Comparison of ENCODE assay signal across 1 cellular context in the genomic region with DNA sequence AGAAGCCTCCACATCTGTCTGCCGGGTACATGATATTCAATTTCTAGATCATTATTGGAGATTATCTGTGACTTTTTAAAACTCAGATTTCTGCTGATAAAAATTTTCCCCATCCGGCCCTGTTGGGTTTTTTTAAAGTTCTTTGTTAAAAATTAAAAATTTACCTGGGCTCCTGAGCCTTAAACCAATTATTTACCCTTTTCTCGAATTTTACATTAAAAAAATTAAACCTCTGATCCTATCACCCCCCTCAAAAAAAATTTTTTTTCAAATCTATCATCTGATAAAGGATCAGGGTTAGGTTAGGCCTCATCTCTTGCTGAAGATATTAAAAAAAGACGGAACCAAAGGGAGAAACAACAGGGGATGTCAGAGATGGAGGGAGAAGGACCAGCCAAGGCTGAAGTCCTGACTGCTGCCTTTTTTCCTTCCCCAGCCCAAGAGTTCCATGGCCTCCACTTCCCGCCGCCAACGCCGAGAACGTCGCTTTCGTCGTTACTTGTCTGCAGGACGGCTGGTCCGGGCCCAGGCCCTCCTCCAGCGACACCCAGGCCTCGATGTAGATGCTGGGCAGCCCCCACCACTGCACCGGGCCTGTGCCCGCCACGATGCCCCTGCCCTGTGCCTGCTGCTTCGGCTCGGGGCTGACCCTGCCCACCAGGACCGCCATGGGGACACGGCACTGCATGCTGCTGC.
TF ChIP-seq lines count a peak whose summit lies in the region.

No MANE protein-coding gene starts in this region.

TF ChIP-seq in K562, 482 proteins besides CTCF, POLR2A, EP300 and RAD21 (continued from another document and continues in another):
- TF ChIP-seq, protein P1, sequence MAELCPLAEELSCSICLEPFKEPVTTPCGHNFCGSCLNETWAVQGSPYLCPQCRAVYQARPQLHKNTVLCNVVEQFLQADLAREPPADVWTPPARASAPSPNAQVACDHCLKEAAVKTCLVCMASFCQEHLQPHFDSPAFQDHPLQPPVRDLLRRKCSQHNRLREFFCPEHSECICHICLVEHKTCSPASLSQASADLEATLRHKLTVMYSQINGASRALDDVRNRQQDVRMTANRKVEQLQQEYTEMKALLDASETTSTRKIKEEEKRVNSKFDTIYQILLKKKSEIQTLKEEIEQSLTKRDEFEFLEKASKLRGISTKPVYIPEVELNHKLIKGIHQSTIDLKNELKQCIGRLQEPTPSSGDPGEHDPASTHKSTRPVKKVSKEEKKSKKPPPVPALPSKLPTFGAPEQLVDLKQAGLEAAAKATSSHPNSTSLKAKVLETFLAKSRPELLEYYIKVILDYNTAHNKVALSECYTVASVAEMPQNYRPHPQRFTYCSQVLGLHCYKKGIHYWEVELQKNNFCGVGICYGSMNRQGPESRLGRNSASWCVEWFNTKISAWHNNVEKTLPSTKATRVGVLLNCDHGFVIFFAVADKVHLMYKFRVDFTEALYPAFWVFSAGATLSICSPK (IDR thresholded peaks at IDR 0.05; ENCODE audit: borderline replicate concordance), result no peak
- TF ChIP-seq, protein P2, sequence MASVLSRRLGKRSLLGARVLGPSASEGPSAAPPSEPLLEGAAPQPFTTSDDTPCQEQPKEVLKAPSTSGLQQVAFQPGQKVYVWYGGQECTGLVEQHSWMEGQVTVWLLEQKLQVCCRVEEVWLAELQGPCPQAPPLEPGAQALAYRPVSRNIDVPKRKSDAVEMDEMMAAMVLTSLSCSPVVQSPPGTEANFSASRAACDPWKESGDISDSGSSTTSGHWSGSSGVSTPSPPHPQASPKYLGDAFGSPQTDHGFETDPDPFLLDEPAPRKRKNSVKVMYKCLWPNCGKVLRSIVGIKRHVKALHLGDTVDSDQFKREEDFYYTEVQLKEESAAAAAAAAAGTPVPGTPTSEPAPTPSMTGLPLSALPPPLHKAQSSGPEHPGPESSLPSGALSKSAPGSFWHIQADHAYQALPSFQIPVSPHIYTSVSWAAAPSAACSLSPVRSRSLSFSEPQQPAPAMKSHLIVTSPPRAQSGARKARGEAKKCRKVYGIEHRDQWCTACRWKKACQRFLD (CRISPR knock-in tag; IDR thresholded peaks at IDR 0.05), result 0 out of 2 replicates have a peak, but pooled peaks have one; percentile 52
- TF ChIP-seq ATF1 (CRISPR knock-in tag; IDR thresholded peaks at IDR 0.05) (no peak), ATF1 (tag; IDR thresholded peaks at IDR 0.05) (peak; percentile 68; the same call in 1 of the 2 replicates), NRF1 (conservative IDR thresholded peaks at IDR 0.05 in 1 of 2, IDR thresholded peaks at IDR 0.05 in 1 of 2) (peak; percentile 16 to 22; a peak in 3 of 4 replicates), MTA3 (IDR thresholded peaks at IDR 0.05; ENCODE audit: borderline replicate concordance) (no peak; the same call in 1 of the 2 replicates), MECOM (CRISPR knock-in tag; IDR thresholded peaks at IDR 0.05) (peak; percentile 60), CXXC5 (CRISPR knock-in tag; IDR thresholded peaks at IDR 0.05) (peak; percentile 44), MCM7 (IDR thresholded peaks at IDR 0.05) (no peak), E2F3 (CRISPR knock-in tag; IDR thresholded peaks at IDR 0.05) (0 out of 2 replicates have a peak, but pooled peaks have one; percentile 56), SUPT5H (IDR thresholded peaks at IDR 0.05) (peak; percentile 12), SIN3B (IDR thresholded peaks at IDR 0.05; ENCODE audit: low read depth) (no peak), BRF1 (IDR thresholded peaks at IDR 0.05; ENCODE audit: borderline replicate concordance, extremely low read depth, insufficient read length) (no peak), ZKSCAN3 (CRISPR knock-in tag; IDR thresholded peaks at IDR 0.05) (no peak), SIRT6 (IDR thresholded peaks at IDR 0.05; ENCODE audit: low read depth, low read length) (no peak), LCOR (CRISPR knock-in tag; IDR thresholded peaks at IDR 0.05) (no peak), FOS (IDR thresholded peaks at IDR 0.05; ENCODE audit: extremely low read depth, insufficient read length) (no peak), ZBTB17 (CRISPR knock-in tag; IDR thresholded peaks at IDR 0.05) (peak; percentile 66; the same call in 1 of the 2 replicates), NFIX (CRISPR knock-in tag; IDR thresholded peaks at IDR 0.05; ENCODE audit: low read depth) (no peak), ERF (CRISPR knock-in tag; IDR thresholded peaks at IDR 0.05) (peak; percentile 90), ZFP30 (CRISPR knock-in tag; IDR thresholded peaks at IDR 0.05; ENCODE audit: borderline replicate concordance) (no peak), JUN (IDR thresholded peaks at IDR 0.05; ENCODE audit: borderline replicate concordance, low read depth, low read length) (no peak), JUN (CRISPR knock-in tag; IDR thresholded peaks at IDR 0.05; ENCODE audit: borderline replicate concordance) (0 out of 2 replicates have a peak, but pooled peaks have one; percentile 69), SREBF2 (CRISPR knock-in tag; IDR thresholded peaks at IDR 0.05) (no peak), ESRRB (CRISPR knock-in tag; IDR thresholded peaks at IDR 0.05; ENCODE audit: borderline replicate concordance) (no peak), HDGF (IDR thresholded peaks at IDR 0.05) (0 out of 2 replicates have a peak, but pooled peaks have one; percentile 77), HDAC2 (IDR thresholded peaks at IDR 0.05) (no peak), ZFPM2 (CRISPR knock-in tag; IDR thresholded peaks at IDR 0.05) (no peak)
- TF ChIP-seq, protein P3, sequence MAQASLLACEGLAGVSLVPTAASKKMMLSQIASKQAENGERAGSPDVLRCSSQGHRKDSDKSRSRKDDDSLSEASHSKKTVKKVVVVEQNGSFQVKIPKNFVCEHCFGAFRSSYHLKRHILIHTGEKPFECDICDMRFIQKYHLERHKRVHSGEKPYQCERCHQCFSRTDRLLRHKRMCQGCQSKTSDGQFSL (CRISPR knock-in tag; IDR thresholded peaks at IDR 0.05), result no peak
- TF ChIP-seq, protein P3 (tag; IDR thresholded peaks at IDR 0.05), result peak in 1 of 2 experiments; percentile 84; a peak in 1 of 4 replicates
- TF ChIP-seq, protein P4, sequence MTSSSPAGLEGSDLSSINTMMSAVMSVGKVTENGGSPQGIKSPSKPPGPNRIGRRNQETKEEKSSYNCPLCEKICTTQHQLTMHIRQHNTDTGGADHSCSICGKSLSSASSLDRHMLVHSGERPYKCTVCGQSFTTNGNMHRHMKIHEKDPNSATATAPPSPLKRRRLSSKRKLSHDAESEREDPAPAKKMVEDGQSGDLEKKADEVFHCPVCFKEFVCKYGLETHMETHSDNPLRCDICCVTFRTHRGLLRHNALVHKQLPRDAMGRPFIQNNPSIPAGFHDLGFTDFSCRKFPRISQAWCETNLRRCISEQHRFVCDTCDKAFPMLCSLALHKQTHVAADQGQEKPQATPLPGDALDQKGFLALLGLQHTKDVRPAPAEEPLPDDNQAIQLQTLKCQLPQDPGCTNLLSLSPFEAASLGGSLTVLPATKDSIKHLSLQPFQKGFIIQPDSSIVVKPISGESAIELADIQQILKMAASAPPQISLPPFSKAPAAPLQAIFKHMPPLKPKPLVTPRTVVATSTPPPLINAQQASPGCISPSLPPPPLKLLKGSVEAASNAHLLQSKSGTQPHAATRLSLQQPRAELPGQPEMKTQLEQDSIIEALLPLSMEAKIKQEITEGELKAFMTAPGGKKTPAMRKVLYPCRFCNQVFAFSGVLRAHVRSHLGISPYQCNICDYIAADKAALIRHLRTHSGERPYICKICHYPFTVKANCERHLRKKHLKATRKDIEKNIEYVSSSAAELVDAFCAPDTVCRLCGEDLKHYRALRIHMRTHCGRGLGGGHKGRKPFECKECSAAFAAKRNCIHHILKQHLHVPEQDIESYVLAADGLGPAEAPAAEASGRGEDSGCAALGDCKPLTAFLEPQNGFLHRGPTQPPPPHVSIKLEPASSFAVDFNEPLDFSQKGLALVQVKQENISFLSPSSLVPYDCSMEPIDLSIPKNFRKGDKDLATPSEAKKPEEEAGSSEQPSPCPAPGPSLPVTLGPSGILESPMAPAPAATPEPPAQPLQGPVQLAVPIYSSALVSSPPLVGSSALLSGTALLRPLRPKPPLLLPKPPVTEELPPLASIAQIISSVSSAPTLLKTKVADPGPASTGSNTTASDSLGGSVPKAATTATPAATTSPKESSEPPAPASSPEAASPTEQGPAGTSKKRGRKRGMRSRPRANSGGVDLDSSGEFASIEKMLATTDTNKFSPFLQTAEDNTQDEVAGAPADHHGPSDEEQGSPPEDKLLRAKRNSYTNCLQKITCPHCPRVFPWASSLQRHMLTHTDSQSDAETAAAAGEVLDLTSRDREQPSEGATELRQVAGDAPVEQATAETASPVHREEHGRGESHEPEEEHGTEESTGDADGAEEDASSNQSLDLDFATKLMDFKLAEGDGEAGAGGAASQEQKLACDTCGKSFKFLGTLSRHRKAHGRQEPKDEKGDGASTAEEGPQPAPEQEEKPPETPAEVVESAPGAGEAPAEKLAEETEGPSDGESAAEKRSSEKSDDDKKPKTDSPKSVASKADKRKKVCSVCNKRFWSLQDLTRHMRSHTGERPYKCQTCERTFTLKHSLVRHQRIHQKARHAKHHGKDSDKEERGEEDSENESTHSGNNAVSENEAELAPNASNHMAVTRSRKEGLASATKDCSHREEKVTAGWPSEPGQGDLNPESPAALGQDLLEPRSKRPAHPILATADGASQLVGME (CRISPR knock-in tag; IDR thresholded peaks at IDR 0.05), result 0 out of 2 replicates have a peak, but pooled peaks have one; percentile 65
- TF ChIP-seq, protein P5, sequence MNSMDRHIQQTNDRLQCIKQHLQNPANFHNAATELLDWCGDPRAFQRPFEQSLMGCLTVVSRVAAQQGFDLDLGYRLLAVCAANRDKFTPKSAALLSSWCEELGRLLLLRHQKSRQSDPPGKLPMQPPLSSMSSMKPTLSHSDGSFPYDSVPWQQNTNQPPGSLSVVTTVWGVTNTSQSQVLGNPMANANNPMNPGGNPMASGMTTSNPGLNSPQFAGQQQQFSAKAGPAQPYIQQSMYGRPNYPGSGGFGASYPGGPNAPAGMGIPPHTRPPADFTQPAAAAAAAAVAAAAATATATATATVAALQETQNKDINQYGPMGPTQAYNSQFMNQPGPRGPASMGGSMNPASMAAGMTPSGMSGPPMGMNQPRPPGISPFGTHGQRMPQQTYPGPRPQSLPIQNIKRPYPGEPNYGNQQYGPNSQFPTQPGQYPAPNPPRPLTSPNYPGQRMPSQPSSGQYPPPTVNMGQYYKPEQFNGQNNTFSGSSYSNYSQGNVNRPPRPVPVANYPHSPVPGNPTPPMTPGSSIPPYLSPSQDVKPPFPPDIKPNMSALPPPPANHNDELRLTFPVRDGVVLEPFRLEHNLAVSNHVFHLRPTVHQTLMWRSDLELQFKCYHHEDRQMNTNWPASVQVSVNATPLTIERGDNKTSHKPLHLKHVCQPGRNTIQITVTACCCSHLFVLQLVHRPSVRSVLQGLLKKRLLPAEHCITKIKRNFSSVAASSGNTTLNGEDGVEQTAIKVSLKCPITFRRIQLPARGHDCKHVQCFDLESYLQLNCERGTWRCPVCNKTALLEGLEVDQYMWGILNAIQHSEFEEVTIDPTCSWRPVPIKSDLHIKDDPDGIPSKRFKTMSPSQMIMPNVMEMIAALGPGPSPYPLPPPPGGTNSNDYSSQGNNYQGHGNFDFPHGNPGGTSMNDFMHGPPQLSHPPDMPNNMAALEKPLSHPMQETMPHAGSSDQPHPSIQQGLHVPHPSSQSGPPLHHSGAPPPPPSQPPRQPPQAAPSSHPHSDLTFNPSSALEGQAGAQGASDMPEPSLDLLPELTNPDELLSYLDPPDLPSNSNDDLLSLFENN (IDR thresholded peaks at IDR 0.05; ENCODE audit: low read depth in 2 of 2, low read length in 2 of 2), result no peak
- TF ChIP-seq, protein P6, sequence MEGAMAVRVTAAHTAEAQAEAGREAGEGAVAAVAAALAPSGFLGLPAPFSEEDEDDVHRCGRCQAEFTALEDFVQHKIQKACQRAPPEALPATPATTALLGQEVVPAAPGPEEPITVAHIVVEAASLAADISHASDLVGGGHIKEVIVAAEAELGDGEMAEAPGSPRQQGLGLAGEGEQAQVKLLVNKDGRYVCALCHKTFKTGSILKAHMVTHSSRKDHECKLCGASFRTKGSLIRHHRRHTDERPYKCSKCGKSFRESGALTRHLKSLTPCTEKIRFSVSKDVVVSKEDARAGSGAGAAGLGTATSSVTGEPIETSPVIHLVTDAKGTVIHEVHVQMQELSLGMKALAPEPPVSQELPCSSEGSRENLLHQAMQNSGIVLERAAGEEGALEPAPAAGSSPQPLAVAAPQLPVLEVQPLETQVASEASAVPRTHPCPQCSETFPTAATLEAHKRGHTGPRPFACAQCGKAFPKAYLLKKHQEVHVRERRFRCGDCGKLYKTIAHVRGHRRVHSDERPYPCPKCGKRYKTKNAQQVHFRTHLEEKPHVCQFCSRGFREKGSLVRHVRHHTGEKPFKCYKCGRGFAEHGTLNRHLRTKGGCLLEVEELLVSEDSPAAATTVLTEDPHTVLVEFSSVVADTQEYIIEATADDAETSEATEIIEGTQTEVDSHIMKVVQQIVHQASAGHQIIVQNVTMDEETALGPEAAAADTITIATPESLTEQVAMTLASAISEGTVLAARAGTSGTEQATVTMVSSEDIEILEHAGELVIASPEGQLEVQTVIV (CRISPR knock-in tag; IDR thresholded peaks at IDR 0.05; ENCODE audit: borderline replicate concordance), result no peak
